27 cellular contexts compared by ENCODE assay signal in genomic region chr4:134624365-134624764, GRCh38.
A peak's percentile ranks its signal among the peaks of the same experiment; 100 is the strongest.
DNase-seq lines count a peak whose midpoint lies in the region; TF ChIP-seq lines count a peak whose summit lies in the region.
"Had no signal": no experiment of that assay in that cellular context is flagged by ENCODE, and none has a peak within 500 bp of the region (broad histone marks: within the 10 kb centered on the region; RNA-seq: fewer than 3 reads in every experiment).

No MANE protein-coding gene starts in this region.

- WGBS in H9 (ENCODE audit: extremely low coverage, insufficient read length, low lambda C conversion rate) = no CpG with 5 or more reads among the region's 1 CpG
- no CpG with 5 or more reads among the region's 1 CpG for WGBS in trophoblast cell (ENCODE audit: extremely low coverage, insufficient coverage, insufficient read length)
- 86 to 91% (median 87%) methylated on average over 1 of the region's 1 CpG for WGBS in ovary, 3 donors

- H3K23ac ChIP-seq in H9 (ENCODE audit: insufficient read length, low read depth, low read length) = no peak overlapping the region
- no peak overlapping the region for H3K23ac ChIP-seq in trophoblast cell (ENCODE audit: low read length)

- DNase-seq in H9 (no peak), trophoblast cell (no peak), NCI-H146 treated with DMSO at 0.1 percent for 48 hours (lab: John Stamatoyannopoulos, UW; ENCODE audit: unreplicated experiment) (no peak), NCI-H1694 treated with DMSO at 0.1 percent for 48 hours (lab: John Stamatoyannopoulos, UW) (no peak), ovary (no peak)
- DNase-seq: ACHN; activated CD8-positive, alpha-beta memory T cell treated with anti-CD3 and anti-CD28 coated beads, Interleukin-2, amount 10 ng/mL, durations not matched to agents 7 days and 5 days; activated naive CD8-positive, alpha-beta T cell treated with anti-CD3 and anti-CD28 coated beads, Interleukin-2, amount 50 U/mL, for 24 hours; activated T-cell treated with anti-CD3 and anti-CD28 coated beads, Interleukin-2, amount 50 U/mL, for 48 hours; CD4-positive, alpha-beta memory T cell; colonic mucosa; effector CD8-positive, alpha-beta T cell; EL; erythroblast; left cardiac atrium; NCI-H1436; small intestine; stimulated activated CD4-positive, alpha-beta T cell treated with anti-CD3 and anti-CD28 coated beads, Interleukin-1b, Interleukin-23, amount 100 ng/mL, for 48 hours; testis; uterus had no signal

- no peaks in the 10 kb centered on the region for H3K79me2 ChIP-seq in H9 (ENCODE audit: insufficient read depth, low read length)
- H3K79me2 ChIP-seq in OCI-LY3 (ENCODE audit: low read length) = no peaks in the 10 kb centered on the region
- H3K79me2 ChIP-seq in trophoblast cell (ENCODE audit: control insufficient read depth, insufficient read depth, low read length, poor library complexity) = no peaks in the 10 kb centered on the region

- H2AFZ ChIP-seq in H9 (ENCODE audit: low read length) = no peak overlapping the region
- peak overlapping the region; percentile 26 for H2AFZ ChIP-seq in OCI-LY3 (ENCODE audit: low read depth, low read length)
- H2AFZ ChIP-seq in trophoblast cell (ENCODE audit: insufficient read depth, low read length, poor library complexity) = no peak overlapping the region

- H2BK120ac ChIP-seq in H9 (ENCODE audit: low read depth, low read length, poor library complexity, severe bottlenecking) = no peak overlapping the region
- no peak overlapping the region for H2BK120ac ChIP-seq in trophoblast cell (ENCODE audit: insufficient read depth, low read length, poor library complexity)

- H3K4me3 Mint-ChIP-seq in H9 = peak overlapping the region; percentile 1 to 40; a peak in 2 of 5 replicates
- H3K4me3 Mint-ChIP-seq: activated CD8-positive, alpha-beta memory T cell treated with anti-CD3 and anti-CD28 coated beads, Interleukin-2, amount 10 ng/mL, durations not matched to agents 7 days and 5 days; activated naive CD8-positive, alpha-beta T cell treated with anti-CD3 and anti-CD28 coated beads, Interleukin-2, amount 50 U/mL, for 24 hours; B cell; CD4-positive, alpha-beta memory T cell; neural crest cell; stimulated activated naive CD8-positive, alpha-beta T cell treated with anti-CD3 and anti-CD28 coated beads, Interleukin-15, Interleukin-2, amounts not matched to agents 100 ng/mL and 50 ng/mL, for 24 hours had no signal

- H3K4me1 Mint-ChIP-seq in H9 = peaks cover 41 to 49% of the 10 kb centered on the region in 2 experiments
- H3K4me1 Mint-ChIP-seq: activated CD8-positive, alpha-beta memory T cell treated with anti-CD3 and anti-CD28 coated beads, Interleukin-2, amount 10 ng/mL, durations not matched to agents 7 days and 5 days; activated naive CD8-positive, alpha-beta T cell treated with anti-CD3 and anti-CD28 coated beads, Interleukin-2, amount 50 U/mL, for 24 hours; B cell; CD4-positive, alpha-beta memory T cell had no signal

- H3K4ac ChIP-seq in H9 (ENCODE audit: low read depth, low read length) = no peak overlapping the region
- H3K4ac ChIP-seq in trophoblast cell (ENCODE audit: low read depth, low read length) = no peak overlapping the region

- TF ChIP-seq EP300 in ovary (IDR thresholded peaks at IDR 0.05) = no peak

- no peaks in the 10 kb centered on the region for H3K23me2 ChIP-seq in H9 (ENCODE audit: insufficient read length, low read depth, low read length, poor library complexity, severe bottlenecking)

- H3K14ac ChIP-seq in H9 (ENCODE audit: insufficient read depth, low read length) = no peak overlapping the region
- no peak overlapping the region for H3K14ac ChIP-seq in trophoblast cell (ENCODE audit: low read length)

- H3K27ac Mint-ChIP-seq in H9 = peak overlapping the region; percentile 85 to 98 (median 97)
- H3K27ac Mint-ChIP-seq: activated CD8-positive, alpha-beta memory T cell treated with anti-CD3 and anti-CD28 coated beads, Interleukin-2, amount 10 ng/mL, durations not matched to agents 7 days and 5 days; activated naive CD8-positive, alpha-beta T cell treated with anti-CD3 and anti-CD28 coated beads, Interleukin-2, amount 50 U/mL, for 24 hours; B cell; CD4-positive, alpha-beta memory T cell; stimulated activated naive CD8-positive, alpha-beta T cell treated with anti-CD3 and anti-CD28 coated beads, Interleukin-15, Interleukin-2, amounts not matched to agents 100 ng/mL and 50 ng/mL, for 24 hours had no signal

- H3K4me1 ChIP-seq in H9 (ENCODE audit: insufficient read depth, low read length) = peaks cover 8% of the 10 kb centered on the region
- peaks cover 23% of the 10 kb centered on the region for H3K4me1 ChIP-seq in OCI-LY3 (ENCODE audit: low read length)
- peaks cover 33% of the 10 kb centered on the region for H3K4me1 ChIP-seq in iPS-15b (ENCODE audit: control insufficient read depth, insufficient read depth, low read length)
- peaks cover 9 to 10% of the 10 kb centered on the region in 2 experiments for H3K4me1 ChIP-seq in trophoblast cell (ENCODE audit: control insufficient read depth in 1 of 2, insufficient read depth in 2 of 2, low read length in 2 of 2)
- no peaks in the 10 kb centered on the region for H3K4me1 ChIP-seq in ovary (ENCODE audit: insufficient read depth)
- H3K4me1 ChIP-seq: right atrium auricular region, testis, uterus had no signal

- H3K9me3 ChIP-seq in H9 (ENCODE audit: control insufficient read depth, low read depth, low read length) = no peaks in the 10 kb centered on the region
- H3K9me3 ChIP-seq in OCI-LY3 (ENCODE audit: insufficient read depth, low read length) = peaks cover under 1% of the 10 kb centered on the region; the same call in 1 of the 2 replicates
- H3K9me3 ChIP-seq in iPS-15b (ENCODE audit: control insufficient read depth, insufficient read depth, low read length) = no peaks in the 10 kb centered on the region
- no peaks in the 10 kb centered on the region for H3K9me3 ChIP-seq in trophoblast cell (ENCODE audit: insufficient read depth, low read depth, low read length)
- H3K9me3 ChIP-seq in ovary = no peaks in the 10 kb centered on the region
- H3K9me3 ChIP-seq: colonic mucosa, right atrium auricular region, testis, uterus had no signal

- no peak overlapping the region for H2BK15ac ChIP-seq in H9 (ENCODE audit: low read depth, low read length)

- H3K4me2 ChIP-seq in H9 (ENCODE audit: insufficient read depth, insufficient read length, low read length) = peak overlapping the region; percentile 60
- H3K4me2 ChIP-seq in OCI-LY3 (ENCODE audit: low read length) = peak overlapping the region; percentile 23
- H3K4me2 ChIP-seq in trophoblast cell (ENCODE audit: low read length) = no peak overlapping the region

- no peak overlapping the region for H2AK5ac ChIP-seq in H9 (ENCODE audit: insufficient read length, low read length)
- no peak overlapping the region for H2AK5ac ChIP-seq in trophoblast cell (ENCODE audit: low read length)

- H3K79me1 ChIP-seq in H9 (ENCODE audit: insufficient read depth, low read depth, low read length, poor library complexity, severe bottlenecking) = no peaks in the 10 kb centered on the region
- peaks cover 15% of the 10 kb centered on the region for H3K79me1 ChIP-seq in trophoblast cell (ENCODE audit: low read length)

- H4K8ac ChIP-seq in H9 (replicated peaks; ENCODE audit: insufficient read length, low read depth, low read length) = no peak overlapping the region
- H4K8ac ChIP-seq in trophoblast cell (ENCODE audit: low read depth, low read length) = no peak overlapping the region

- H4K20me1 ChIP-seq in H9 (ENCODE audit: control insufficient read depth, insufficient read depth, insufficient read length) = no peaks in the 10 kb centered on the region
- H4K20me1 ChIP-seq in OCI-LY3 (ENCODE audit: insufficient read depth, low read length) = no peaks in the 10 kb centered on the region

- H4K5ac ChIP-seq in H9 (ENCODE audit: insufficient read length, low read depth, low read length) = no peak overlapping the region

- H4K91ac ChIP-seq in H9 (ENCODE audit: insufficient read length, low read depth, low read length) (no peak overlapping the region), trophoblast cell (ENCODE audit: low read depth, low read length) (no peak overlapping the region)

- intact Hi-C loops in ovary (cut with DNase I) = no loop called here

- no peak overlapping the region for H2BK12ac ChIP-seq in H9 (ENCODE audit: insufficient read length, low read depth, low read length)
- no peak overlapping the region for H2BK12ac ChIP-seq in trophoblast cell (ENCODE audit: low read length)

- H3K27me3 ChIP-seq in H9 (ENCODE audit: insufficient read depth, low read length) = no peaks in the 10 kb centered on the region
- H3K27me3 ChIP-seq in OCI-LY3 (ENCODE audit: low read depth, low read length) = no peaks in the 10 kb centered on the region
- H3K27me3 ChIP-seq in iPS-15b (ENCODE audit: control insufficient read depth, insufficient read depth, low read length) = no peaks in the 10 kb centered on the region
- no peaks in the 10 kb centered on the region for H3K27me3 ChIP-seq in trophoblast cell (ENCODE audit: insufficient read depth, low read length)
- H3K27me3 ChIP-seq in ovary = no peaks in the 10 kb centered on the region
- H3K27me3 ChIP-seq: colonic mucosa, right atrium auricular region, testis, uterus had no signal

- H3K9ac ChIP-seq in H9 (ENCODE audit: extremely low read depth, insufficient read length, low read length) (no peak overlapping the region), OCI-LY3 (ENCODE audit: low read length) (no peak overlapping the region), iPS-15b (ENCODE audit: low read depth, low read length) (peak overlapping the region; percentile 47), trophoblast cell (ENCODE audit: low read length) (no peak overlapping the region)

- no peak overlapping the region for H2BK20ac ChIP-seq in H9 (ENCODE audit: low read depth, low read length, poor library complexity, severe bottlenecking)

- TF ChIP-seq POLR2A in ovary (IDR thresholded peaks at IDR 0.05) = no peak

- no peak overlapping the region for H3K56ac ChIP-seq in H9 (ENCODE audit: insufficient read length, low read depth, low read length)

- peaks cover 0 to 8% (median 0%) of the 10 kb centered on the region in 3 experiments; a peak in 3 of 7 replicates for H3K36me3 Mint-ChIP-seq in H9 (ENCODE audit: insufficient read depth in 1 of 3, low read depth in 3 of 3)
- H3K36me3 Mint-ChIP-seq: activated CD8-positive, alpha-beta memory T cell treated with anti-CD3 and anti-CD28 coated beads, Interleukin-2, amount 10 ng/mL, durations not matched to agents 7 days and 5 days; CD4-positive, alpha-beta memory T cell had no signal

- no peak overlapping the region for H3T11ph ChIP-seq in H9 (ENCODE audit: low read length)

- no peak overlapping the region for H3K4me3 ChIP-seq in OCI-LY3 (ENCODE audit: low read length)
- no peak overlapping the region for H3K4me3 ChIP-seq in iPS-15b (ENCODE audit: low read depth, low read length)
- no peak overlapping the region for H3K4me3 ChIP-seq in trophoblast cell (ENCODE audit: low read depth, low read length)
- H3K4me3 ChIP-seq in ovary = no peak overlapping the region
- H3K4me3 ChIP-seq: colonic mucosa, right atrium auricular region, testis, uterus had no signal

- H3K18ac ChIP-seq in H9 (ENCODE audit: insufficient read length, low read depth, low read length) (no peak overlapping the region), trophoblast cell (ENCODE audit: low read length) (no peak overlapping the region)

- H2BK5ac ChIP-seq in H9 (ENCODE audit: insufficient read length, low read length) = no peak overlapping the region
- H2BK5ac ChIP-seq in trophoblast cell (ENCODE audit: low read depth, low read length, poor library complexity) = no peak overlapping the region

- H3K27me3 Mint-ChIP-seq in H9 (ENCODE audit: low read depth) = no peaks in the 10 kb centered on the region
- H3K27me3 Mint-ChIP-seq: activated CD8-positive, alpha-beta memory T cell treated with anti-CD3 and anti-CD28 coated beads, Interleukin-2, amount 10 ng/mL, durations not matched to agents 7 days and 5 days; activated naive CD8-positive, alpha-beta T cell treated with anti-CD3 and anti-CD28 coated beads, Interleukin-2, amount 50 U/mL, for 24 hours; B cell; CD4-positive, alpha-beta memory T cell; stimulated activated naive CD8-positive, alpha-beta T cell treated with anti-CD3 and anti-CD28 coated beads, Interleukin-15, Interleukin-2, amounts not matched to agents 100 ng/mL and 50 ng/mL, for 24 hours had no signal

- TF ChIP-seq CTCF in H9 (conservative IDR thresholded peaks at IDR 0.05) (no peak), OCI-LY3 (IDR thresholded peaks at IDR 0.05; ENCODE audit: low read depth, low read length) (no peak), ovary (IDR thresholded peaks at IDR 0.05) (no peak)

- H3K9me3 Mint-ChIP-seq in H9 = no peaks in the 10 kb centered on the region; a peak in 1 of 5 replicates
- H3K9me3 Mint-ChIP-seq: neural crest cell; stimulated activated naive CD8-positive, alpha-beta T cell treated with anti-CD3 and anti-CD28 coated beads, Interleukin-15, Interleukin-2, amounts not matched to agents 100 ng/mL and 50 ng/mL, for 24 hours had no signal

- peaks cover under 1% of the 10 kb centered on the region for H3K36me3 ChIP-seq in OCI-LY3 (replicated peaks; ENCODE audit: low read depth, low read length)
- H3K36me3 ChIP-seq in iPS-15b (ENCODE audit: control insufficient read depth, insufficient read depth, low read length) = no peaks in the 10 kb centered on the region
- no peaks in the 10 kb centered on the region for H3K36me3 ChIP-seq in trophoblast cell (ENCODE audit: control insufficient read depth in 1 of 2, insufficient read depth in 2 of 2, low read length in 2 of 2)
- no peaks in the 10 kb centered on the region for H3K36me3 ChIP-seq in ovary
- H3K36me3 ChIP-seq: colonic mucosa, right atrium auricular region, uterus had no signal

- H4K12ac ChIP-seq in trophoblast cell (ENCODE audit: low read depth, low read length) = no peak overlapping the region

- H3K27ac ChIP-seq in H9 (ENCODE audit: insufficient read length, low read depth, low read length) (peak overlapping the region; percentile 83), OCI-LY3 (ENCODE audit: low read length) (no peak overlapping the region), trophoblast cell (ENCODE audit: low read depth, low read length) (peak overlapping the region; percentile 79), ovary (no peak overlapping the region)
- H3K27ac ChIP-seq: colonic mucosa, HL-60, right atrium auricular region, testis, uterus had no signal

Comparison
In these comparisons a context has a peak if more than half of its experiments do, and no peak if none do; other contexts are left out.
1. H3K27ac ChIP-seq: peak in H9 (single experiment) and trophoblast cell (single experiment); none in OCI-LY3 (single experiment) and ovary (0 of 2).